Comparison of ENCODE assay signal across 1 cellular context in the genomic region with DNA sequence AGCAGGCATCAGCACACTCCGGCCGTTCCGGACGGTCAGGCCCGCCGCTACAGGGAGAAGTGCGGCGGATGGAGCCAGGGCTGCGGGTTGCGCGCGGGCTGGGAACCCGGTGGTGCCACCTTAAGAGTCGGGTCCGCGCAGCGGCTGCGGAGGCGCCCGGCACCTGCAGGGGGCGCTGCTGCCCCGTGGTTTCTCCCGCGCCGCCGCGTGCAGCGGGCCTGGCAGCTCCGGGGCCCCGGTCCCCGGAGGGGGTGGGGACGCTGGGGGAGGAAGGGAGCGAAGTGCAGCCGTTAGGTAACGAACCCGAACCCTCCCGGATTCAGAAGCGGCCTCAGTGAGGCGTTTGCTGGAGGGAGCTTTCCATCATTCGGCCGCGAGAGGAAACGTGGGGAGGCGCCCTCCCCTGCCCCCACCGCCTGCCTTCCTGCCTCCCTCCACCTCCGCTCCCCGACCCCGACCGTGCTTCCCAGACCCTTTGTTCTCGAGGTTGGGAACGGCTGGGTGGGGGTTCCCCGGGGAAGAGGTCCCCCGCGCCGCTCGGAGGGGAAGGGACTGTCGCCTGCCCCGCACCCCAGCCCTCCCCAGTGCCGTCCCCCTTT.
TF ChIP-seq lines count a peak whose summit lies in the region.

No MANE protein-coding gene starts in this region.

TF ChIP-seq in HepG2, 621 proteins besides CTCF, POLR2A, EP300 and RAD21 (continues in another document):
- TF ChIP-seq ZNF335 (CRISPR knock-in tag; IDR thresholded peaks at IDR 0.05) (peak; percentile 68; the same call in 1 of the 2 replicates), ZNF20 (CRISPR knock-in tag; IDR thresholded peaks at IDR 0.05) (no peak), CCAR2 (optimal IDR thresholded peaks at IDR 0.05; ENCODE audit: low read depth, low read length) (peak; percentile 72), ARHGAP35 (CRISPR knock-in tag; IDR thresholded peaks at IDR 0.05; ENCODE audit: borderline replicate concordance) (peak; percentile 87; the same call in 1 of the 2 replicates), MED13 (CRISPR knock-in tag; IDR thresholded peaks at IDR 0.05) (peak; percentile 92), HDAC1 (CRISPR knock-in tag; IDR thresholded peaks at IDR 0.05) (peak; percentile 81; the same call in 1 of the 2 replicates), ZBTB20 (CRISPR knock-in tag; IDR thresholded peaks at IDR 0.05; ENCODE audit: borderline replicate concordance, low read depth) (peak; percentile 60; the same call in 1 of the 2 replicates), NFRKB (IDR thresholded peaks at IDR 0.05) (no peak), EHMT2 (IDR thresholded peaks at IDR 0.05; ENCODE audit: borderline replicate concordance, low read depth, low read length) (no peak), YEATS4 (CRISPR knock-in tag; IDR thresholded peaks at IDR 0.05; ENCODE audit: borderline replicate concordance) (peak; percentile 98), HMG20B (CRISPR knock-in tag; conservative IDR thresholded peaks at IDR 0.05) (peak; percentile 70; the same call in 1 of the 2 replicates), BRF2 (CRISPR knock-in tag; IDR thresholded peaks at IDR 0.05) (peak; percentile 87), ZNF513 (CRISPR knock-in tag; conservative IDR thresholded peaks at IDR 0.05) (no peak), RNF2 (conservative IDR thresholded peaks at IDR 0.05; ENCODE audit: low read depth) (peak; percentile 75), AGO1 (IDR thresholded peaks at IDR 0.05; ENCODE audit: low read depth, low read length, poor library complexity, severe bottlenecking) (peak; percentile 87), REL (CRISPR knock-in tag; conservative IDR thresholded peaks at IDR 0.05) (peak; percentile 88; the same call in 1 of the 2 replicates), ZNF780A (CRISPR knock-in tag; IDR thresholded peaks at IDR 0.05) (peak; percentile 78), ZNF530 (CRISPR knock-in tag; IDR thresholded peaks at IDR 0.05; ENCODE audit: low read depth) (no peak), PRMT3 (CRISPR knock-in tag; IDR thresholded peaks at IDR 0.05; ENCODE audit: borderline replicate concordance, low read depth) (peak; percentile 96), KAT2B (IDR thresholded peaks at IDR 0.05; ENCODE audit: borderline replicate concordance, low read depth, low read length) (no peak), HNF4A (CRISPR knock-in tag; IDR thresholded peaks at IDR 0.05) (peak; percentile 97), ZNF879 (CRISPR knock-in tag; IDR thresholded peaks at IDR 0.05) (peak; percentile 78), ZNF10 (CRISPR knock-in tag; IDR thresholded peaks at IDR 0.05; ENCODE audit: borderline replicate concordance, low read depth) (no peak), ZNF841 (CRISPR knock-in tag; IDR thresholded peaks at IDR 0.05; ENCODE audit: borderline replicate concordance) (peak; percentile 80; the same call in 1 of the 2 replicates), RARG (CRISPR knock-in tag; IDR thresholded peaks at IDR 0.05; ENCODE audit: low read depth) (no peak), KLF11 (CRISPR knock-in tag; IDR thresholded peaks at IDR 0.05) (peak; percentile 95), BORCS8-MEF2B (CRISPR knock-in tag; IDR thresholded peaks at IDR 0.05) (peak; percentile 93), REPIN1 (CRISPR knock-in tag; IDR thresholded peaks at IDR 0.05; ENCODE audit: borderline replicate concordance, low read depth) (peak; percentile 99), SKI (IDR thresholded peaks at IDR 0.05; ENCODE audit: partially characterized antibody) (peak; percentile 88), NR2F2 (IDR thresholded peaks at IDR 0.05; ENCODE audit: borderline replicate concordance, low read depth) (no peak), CENPX (CRISPR knock-in tag; IDR thresholded peaks at IDR 0.05) (no peak), ZNF589 (CRISPR knock-in tag; conservative IDR thresholded peaks at IDR 0.05) (peak; percentile 25), TFE3 (CRISPR knock-in tag; IDR thresholded peaks at IDR 0.05) (no peak; the same call in 1 of the 2 replicates), BATF2 (CRISPR knock-in tag; IDR thresholded peaks at IDR 0.05) (peak; percentile 82; the same call in 1 of the 2 replicates), ZNF431 (CRISPR knock-in tag; IDR thresholded peaks at IDR 0.05; ENCODE audit: borderline replicate concordance, low read depth) (peak; percentile 94; the same call in 1 of the 2 replicates), ZBTB44 (CRISPR knock-in tag; IDR thresholded peaks at IDR 0.05) (peak; percentile 49; the same call in 1 of the 2 replicates), ZNF629 (CRISPR knock-in tag; conservative IDR thresholded peaks at IDR 0.05) (no peak; the same call in none of the 2 replicates), NFE2 (CRISPR knock-in tag; IDR thresholded peaks at IDR 0.05) (no peak), ZFP37 (CRISPR knock-in tag; IDR thresholded peaks at IDR 0.05; ENCODE audit: borderline replicate concordance) (peak; percentile 67; the same call in 1 of the 2 replicates), ZNF577 (CRISPR knock-in tag; IDR thresholded peaks at IDR 0.05; ENCODE audit: borderline replicate concordance, low read depth) (no peak), SIX4 (CRISPR knock-in tag; IDR thresholded peaks at IDR 0.05) (peak; percentile 27; the same call in 1 of the 2 replicates), ZNF549 (CRISPR knock-in tag; IDR thresholded peaks at IDR 0.05) (no peak), SETDB1 (CRISPR knock-in tag; IDR thresholded peaks at IDR 0.05; ENCODE audit: borderline replicate concordance) (no peak), ZMYM4 (CRISPR knock-in tag; IDR thresholded peaks at IDR 0.05) (peak; percentile 96), POLR2G (IDR thresholded peaks at IDR 0.05; ENCODE audit: low read depth, low read length) (peak; percentile 89)
- TF ChIP-seq, protein P1, sequence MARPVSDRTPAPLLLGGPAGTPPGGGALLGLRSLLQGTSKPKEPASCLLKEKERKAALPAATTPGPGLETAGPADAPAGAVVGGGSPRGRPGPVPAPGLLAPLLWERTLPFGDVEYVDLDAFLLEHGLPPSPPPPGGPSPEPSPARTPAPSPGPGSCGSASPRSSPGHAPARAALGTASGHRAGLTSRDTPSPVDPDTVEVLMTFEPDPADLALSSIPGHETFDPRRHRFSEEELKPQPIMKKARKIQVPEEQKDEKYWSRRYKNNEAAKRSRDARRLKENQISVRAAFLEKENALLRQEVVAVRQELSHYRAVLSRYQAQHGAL (CRISPR knock-in tag; IDR thresholded peaks at IDR 0.05; ENCODE audit: not compliant biosample characterization): peak; percentile 32
- TF ChIP-seq, protein P2, sequence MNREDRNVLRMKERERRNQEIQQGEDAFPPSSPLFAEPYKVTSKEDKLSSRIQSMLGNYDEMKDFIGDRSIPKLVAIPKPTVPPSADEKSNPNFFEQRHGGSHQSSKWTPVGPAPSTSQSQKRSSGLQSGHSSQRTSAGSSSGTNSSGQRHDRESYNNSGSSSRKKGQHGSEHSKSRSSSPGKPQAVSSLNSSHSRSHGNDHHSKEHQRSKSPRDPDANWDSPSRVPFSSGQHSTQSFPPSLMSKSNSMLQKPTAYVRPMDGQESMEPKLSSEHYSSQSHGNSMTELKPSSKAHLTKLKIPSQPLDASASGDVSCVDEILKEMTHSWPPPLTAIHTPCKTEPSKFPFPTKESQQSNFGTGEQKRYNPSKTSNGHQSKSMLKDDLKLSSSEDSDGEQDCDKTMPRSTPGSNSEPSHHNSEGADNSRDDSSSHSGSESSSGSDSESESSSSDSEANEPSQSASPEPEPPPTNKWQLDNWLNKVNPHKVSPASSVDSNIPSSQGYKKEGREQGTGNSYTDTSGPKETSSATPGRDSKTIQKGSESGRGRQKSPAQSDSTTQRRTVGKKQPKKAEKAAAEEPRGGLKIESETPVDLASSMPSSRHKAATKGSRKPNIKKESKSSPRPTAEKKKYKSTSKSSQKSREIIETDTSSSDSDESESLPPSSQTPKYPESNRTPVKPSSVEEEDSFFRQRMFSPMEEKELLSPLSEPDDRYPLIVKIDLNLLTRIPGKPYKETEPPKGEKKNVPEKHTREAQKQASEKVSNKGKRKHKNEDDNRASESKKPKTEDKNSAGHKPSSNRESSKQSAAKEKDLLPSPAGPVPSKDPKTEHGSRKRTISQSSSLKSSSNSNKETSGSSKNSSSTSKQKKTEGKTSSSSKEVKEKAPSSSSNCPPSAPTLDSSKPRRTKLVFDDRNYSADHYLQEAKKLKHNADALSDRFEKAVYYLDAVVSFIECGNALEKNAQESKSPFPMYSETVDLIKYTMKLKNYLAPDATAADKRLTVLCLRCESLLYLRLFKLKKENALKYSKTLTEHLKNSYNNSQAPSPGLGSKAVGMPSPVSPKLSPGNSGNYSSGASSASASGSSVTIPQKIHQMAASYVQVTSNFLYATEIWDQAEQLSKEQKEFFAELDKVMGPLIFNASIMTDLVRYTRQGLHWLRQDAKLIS (CRISPR knock-in tag; IDR thresholded peaks at IDR 0.05): peak; percentile 52; the same call in 1 of the 2 replicates
- TF ChIP-seq, protein P3, sequence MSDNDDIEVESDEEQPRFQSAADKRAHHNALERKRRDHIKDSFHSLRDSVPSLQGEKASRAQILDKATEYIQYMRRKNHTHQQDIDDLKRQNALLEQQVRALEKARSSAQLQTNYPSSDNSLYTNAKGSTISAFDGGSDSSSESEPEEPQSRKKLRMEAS (IDR thresholded peaks at IDR 0.05): no peak
- TF ChIP-seq, protein P4, sequence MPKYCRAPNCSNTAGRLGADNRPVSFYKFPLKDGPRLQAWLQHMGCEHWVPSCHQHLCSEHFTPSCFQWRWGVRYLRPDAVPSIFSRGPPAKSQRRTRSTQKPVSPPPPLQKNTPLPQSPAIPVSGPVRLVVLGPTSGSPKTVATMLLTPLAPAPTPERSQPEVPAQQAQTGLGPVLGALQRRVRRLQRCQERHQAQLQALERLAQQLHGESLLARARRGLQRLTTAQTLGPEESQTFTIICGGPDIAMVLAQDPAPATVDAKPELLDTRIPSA (CRISPR knock-in tag; IDR thresholded peaks at IDR 0.05; ENCODE audit: borderline replicate concordance): peak; percentile 92; the same call in 1 of the 2 replicates
- TF ChIP-seq, protein P5, sequence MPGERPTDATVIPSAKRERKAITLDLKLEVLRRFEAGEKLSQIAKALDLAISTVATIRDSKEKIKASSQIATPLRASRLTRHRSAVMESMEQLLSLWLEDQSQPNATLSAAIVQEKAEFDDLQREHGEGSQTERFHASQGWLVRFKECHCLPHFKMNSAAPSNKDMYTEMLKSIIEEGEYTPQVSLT (CRISPR knock-in tag; IDR thresholded peaks at IDR 0.05; ENCODE audit: borderline replicate concordance, low read depth): 0 out of 2 replicates have a peak, but pooled peaks have one; percentile 92
- TF ChIP-seq, protein P6, sequence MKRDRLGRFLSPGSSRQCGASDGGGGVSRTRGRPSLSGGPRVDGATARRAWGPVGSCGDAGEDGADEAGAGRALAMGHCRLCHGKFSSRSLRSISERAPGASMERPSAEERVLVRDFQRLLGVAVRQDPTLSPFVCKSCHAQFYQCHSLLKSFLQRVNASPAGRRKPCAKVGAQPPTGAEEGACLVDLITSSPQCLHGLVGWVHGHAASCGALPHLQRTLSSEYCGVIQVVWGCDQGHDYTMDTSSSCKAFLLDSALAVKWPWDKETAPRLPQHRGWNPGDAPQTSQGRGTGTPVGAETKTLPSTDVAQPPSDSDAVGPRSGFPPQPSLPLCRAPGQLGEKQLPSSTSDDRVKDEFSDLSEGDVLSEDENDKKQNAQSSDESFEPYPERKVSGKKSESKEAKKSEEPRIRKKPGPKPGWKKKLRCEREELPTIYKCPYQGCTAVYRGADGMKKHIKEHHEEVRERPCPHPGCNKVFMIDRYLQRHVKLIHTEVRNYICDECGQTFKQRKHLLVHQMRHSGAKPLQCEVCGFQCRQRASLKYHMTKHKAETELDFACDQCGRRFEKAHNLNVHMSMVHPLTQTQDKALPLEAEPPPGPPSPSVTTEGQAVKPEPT (CRISPR knock-in tag; IDR thresholded peaks at IDR 0.05; ENCODE audit: low read depth): peak; percentile 100
